10 cellular contexts compared by ENCODE assay signal in the genomic region with DNA sequence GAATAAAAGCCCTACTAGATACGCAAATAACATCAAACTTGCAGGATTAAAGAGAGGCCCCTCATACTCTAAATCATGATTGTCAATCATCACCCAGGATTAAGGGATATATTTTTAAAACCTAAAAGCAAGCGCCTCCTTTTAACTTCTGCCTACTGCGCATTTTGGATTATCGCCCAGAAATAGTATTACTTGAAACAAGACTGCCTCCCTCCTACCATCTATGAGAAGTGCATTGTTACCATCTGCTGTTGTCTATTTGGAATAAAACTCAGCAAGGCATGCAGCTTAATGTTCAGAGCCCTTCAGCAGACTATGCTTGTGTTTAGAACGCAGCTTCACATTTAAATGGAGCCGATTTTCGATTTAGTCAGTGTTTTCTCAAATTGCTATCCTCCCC.
A peak's percentile ranks its signal among the peaks of the same experiment; 100 is the strongest.
DNase-seq lines count a peak whose midpoint lies in the region; ATAC-seq and TF ChIP-seq lines count a peak whose summit lies in the region.
"Had no signal": no experiment of that assay in that cellular context is flagged by ENCODE, and none has a peak within 500 bp of the region (broad histone marks: within the 10 kb centered on the region; RNA-seq: fewer than 3 reads in every experiment).

No MANE protein-coding gene starts in this region.

- POLR2A ChIA-PET in CD4-positive, alpha-beta memory T cell (lab: Charles Lee; ENCODE audit: partially characterized antibody): no interaction called here

- H3K27ac ChIP-seq in CD4-positive, alpha-beta memory T cell (ENCODE audit: low read depth, low read length): no peak overlapping the region
- H3K27ac ChIP-seq: suprapubic skin had no signal

- H3K4me1 ChIP-seq in CD4-positive, alpha-beta memory T cell (ENCODE audit: insufficient read depth, low read length): no peaks in the 10 kb centered on the region
- H3K4me1 ChIP-seq: suprapubic skin had no signal

- ATAC-seq in SK-N-SH treated with all-trans-retinoic acid at 6 μM for 48 hours (peak; percentile 88), GM18520 (IDR thresholded peaks at IDR 0.05; ENCODE audit: unreplicated experiment) (no peak), GM21367 (IDR thresholded peaks at IDR 0.05; ENCODE audit: unreplicated experiment) (no peak), HG03097 (IDR thresholded peaks at IDR 0.05; ENCODE audit: low FRiP score, unreplicated experiment) (no peak)
- ATAC-seq: activated CD4-positive, CD25-positive, alpha-beta regulatory T cell treated with anti-CD3 and anti-CD28 coated beads, Interleukin-2, amount 50 U/mL, for 24 hours had no signal

- H3K4me3 ChIP-seq in CD4-positive, alpha-beta memory T cell (ENCODE audit: low read length in 2 of 2): no peak overlapping the region
- H3K4me3 ChIP-seq: suprapubic skin had no signal

- intact Hi-C loops in CD4-positive, alpha-beta memory T cell (cut with micrococcal nuclease): no loop called here

- peaks cover 0 to 3% (median 0%) of the 10 kb centered on the region in 8 donors for H3K9me3 Mint-ChIP-seq in CD4-positive, alpha-beta memory T cell

- CTCF ChIA-PET in CD4-positive, alpha-beta memory T cell (lab: Charles Lee; ENCODE audit: partially characterized antibody): no interaction called here

- no peaks in the 10 kb centered on the region for H3K36me3 Mint-ChIP-seq in CD4-positive, alpha-beta memory T cell

- peaks cover 16 to 30% of the 10 kb centered on the region in 2 donors for H3K27me3 Mint-ChIP-seq in CD4-positive, alpha-beta memory T cell

- DNase-seq in DMS79 (lab: John Stamatoyannopoulos, UW) (peak; percentile 96), NCI-H1417 treated with DMSO at 0.1 percent for 48 hours (lab: John Stamatoyannopoulos, UW) (peak; percentile 37), myocyte (ENCODE audit: low read depth) (peak; percentile 59)
- no peak for DNase-seq in CD4-positive, alpha-beta memory T cell

- no peaks in the 10 kb centered on the region for H3K9me3 ChIP-seq in CD4-positive, alpha-beta memory T cell (ENCODE audit: control insufficient read depth in 1 of 2, low read length in 2 of 2)
- H3K9me3 ChIP-seq: suprapubic skin had no signal

- H3K27me3 ChIP-seq in CD4-positive, alpha-beta memory T cell (ENCODE audit: insufficient read depth, low read length): no peaks in the 10 kb centered on the region
- H3K27me3 ChIP-seq: suprapubic skin had no signal

- H3K4me1 Mint-ChIP-seq in CD4-positive, alpha-beta memory T cell: no peaks in the 10 kb centered on the region

- H3K36me3 ChIP-seq in CD4-positive, alpha-beta memory T cell (ENCODE audit: insufficient read depth, low read length): no peaks in the 10 kb centered on the region
- H3K36me3 ChIP-seq: suprapubic skin had no signal

- no peak overlapping the region for H3K27ac Mint-ChIP-seq in CD4-positive, alpha-beta memory T cell

- no peak overlapping the region for H3K4me3 Mint-ChIP-seq in CD4-positive, alpha-beta memory T cell

TF ChIP-seq in SK-N-SH treated with all-trans-retinoic acid at 6 μM for 48 hours, 23 proteins besides CTCF, POLR2A, EP300 and RAD21:
- TF ChIP-seq, protein P1, sequence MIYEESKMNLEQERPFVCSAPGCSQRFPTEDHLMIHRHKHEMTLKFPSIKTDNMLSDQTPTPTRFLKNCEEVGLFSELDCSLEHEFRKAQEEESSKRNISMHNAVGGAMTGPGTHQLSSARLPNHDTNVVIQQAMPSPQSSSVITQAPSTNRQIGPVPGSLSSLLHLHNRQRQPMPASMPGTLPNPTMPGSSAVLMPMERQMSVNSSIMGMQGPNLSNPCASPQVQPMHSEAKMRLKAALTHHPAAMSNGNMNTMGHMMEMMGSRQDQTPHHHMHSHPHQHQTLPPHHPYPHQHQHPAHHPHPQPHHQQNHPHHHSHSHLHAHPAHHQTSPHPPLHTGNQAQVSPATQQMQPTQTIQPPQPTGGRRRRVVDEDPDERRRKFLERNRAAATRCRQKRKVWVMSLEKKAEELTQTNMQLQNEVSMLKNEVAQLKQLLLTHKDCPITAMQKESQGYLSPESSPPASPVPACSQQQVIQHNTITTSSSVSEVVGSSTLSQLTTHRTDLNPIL (CRISPR knock-in tag; IDR thresholded peaks at IDR 0.05; ENCODE audit: low read depth): no peak
- TF ChIP-seq ZNF70 (CRISPR knock-in tag; IDR thresholded peaks at IDR 0.05): no peak
- TF ChIP-seq, protein P2, sequence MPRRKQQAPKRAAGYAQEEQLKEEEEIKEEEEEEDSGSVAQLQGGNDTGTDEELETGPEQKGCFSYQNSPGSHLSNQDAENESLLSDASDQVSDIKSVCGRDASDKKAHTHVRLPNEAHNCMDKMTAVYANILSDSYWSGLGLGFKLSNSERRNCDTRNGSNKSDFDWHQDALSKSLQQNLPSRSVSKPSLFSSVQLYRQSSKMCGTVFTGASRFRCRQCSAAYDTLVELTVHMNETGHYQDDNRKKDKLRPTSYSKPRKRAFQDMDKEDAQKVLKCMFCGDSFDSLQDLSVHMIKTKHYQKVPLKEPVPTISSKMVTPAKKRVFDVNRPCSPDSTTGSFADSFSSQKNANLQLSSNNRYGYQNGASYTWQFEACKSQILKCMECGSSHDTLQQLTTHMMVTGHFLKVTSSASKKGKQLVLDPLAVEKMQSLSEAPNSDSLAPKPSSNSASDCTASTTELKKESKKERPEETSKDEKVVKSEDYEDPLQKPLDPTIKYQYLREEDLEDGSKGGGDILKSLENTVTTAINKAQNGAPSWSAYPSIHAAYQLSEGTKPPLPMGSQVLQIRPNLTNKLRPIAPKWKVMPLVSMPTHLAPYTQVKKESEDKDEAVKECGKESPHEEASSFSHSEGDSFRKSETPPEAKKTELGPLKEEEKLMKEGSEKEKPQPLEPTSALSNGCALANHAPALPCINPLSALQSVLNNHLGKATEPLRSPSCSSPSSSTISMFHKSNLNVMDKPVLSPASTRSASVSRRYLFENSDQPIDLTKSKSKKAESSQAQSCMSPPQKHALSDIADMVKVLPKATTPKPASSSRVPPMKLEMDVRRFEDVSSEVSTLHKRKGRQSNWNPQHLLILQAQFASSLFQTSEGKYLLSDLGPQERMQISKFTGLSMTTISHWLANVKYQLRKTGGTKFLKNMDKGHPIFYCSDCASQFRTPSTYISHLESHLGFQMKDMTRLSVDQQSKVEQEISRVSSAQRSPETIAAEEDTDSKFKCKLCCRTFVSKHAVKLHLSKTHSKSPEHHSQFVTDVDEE (CRISPR knock-in tag; IDR thresholded peaks at IDR 0.05): no peak
- no peak for TF ChIP-seq OSR1 (CRISPR knock-in tag; IDR thresholded peaks at IDR 0.05)
- no peak for TF ChIP-seq ZFP30 (CRISPR knock-in tag; IDR thresholded peaks at IDR 0.05)
- TF ChIP-seq BACH2 (CRISPR knock-in tag; IDR thresholded peaks at IDR 0.05; ENCODE audit: borderline replicate concordance): no peak
- TF ChIP-seq, protein P3, sequence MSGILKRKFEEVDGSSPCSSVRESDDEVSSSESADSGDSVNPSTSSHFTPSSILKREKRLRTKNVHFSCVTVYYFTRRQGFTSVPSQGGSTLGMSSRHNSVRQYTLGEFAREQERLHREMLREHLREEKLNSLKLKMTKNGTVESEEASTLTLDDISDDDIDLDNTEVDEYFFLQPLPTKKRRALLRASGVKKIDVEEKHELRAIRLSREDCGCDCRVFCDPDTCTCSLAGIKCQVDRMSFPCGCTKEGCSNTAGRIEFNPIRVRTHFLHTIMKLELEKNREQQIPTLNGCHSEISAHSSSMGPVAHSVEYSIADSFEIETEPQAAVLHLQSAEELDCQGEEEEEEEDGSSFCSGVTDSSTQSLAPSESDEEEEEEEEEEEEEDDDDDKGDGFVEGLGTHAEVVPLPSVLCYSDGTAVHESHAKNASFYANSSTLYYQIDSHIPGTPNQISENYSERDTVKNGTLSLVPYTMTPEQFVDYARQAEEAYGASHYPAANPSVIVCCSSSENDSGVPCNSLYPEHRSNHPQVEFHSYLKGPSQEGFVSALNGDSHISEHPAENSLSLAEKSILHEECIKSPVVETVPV (CRISPR knock-in tag; IDR thresholded peaks at IDR 0.05): no peak
- TF ChIP-seq, protein P4, sequence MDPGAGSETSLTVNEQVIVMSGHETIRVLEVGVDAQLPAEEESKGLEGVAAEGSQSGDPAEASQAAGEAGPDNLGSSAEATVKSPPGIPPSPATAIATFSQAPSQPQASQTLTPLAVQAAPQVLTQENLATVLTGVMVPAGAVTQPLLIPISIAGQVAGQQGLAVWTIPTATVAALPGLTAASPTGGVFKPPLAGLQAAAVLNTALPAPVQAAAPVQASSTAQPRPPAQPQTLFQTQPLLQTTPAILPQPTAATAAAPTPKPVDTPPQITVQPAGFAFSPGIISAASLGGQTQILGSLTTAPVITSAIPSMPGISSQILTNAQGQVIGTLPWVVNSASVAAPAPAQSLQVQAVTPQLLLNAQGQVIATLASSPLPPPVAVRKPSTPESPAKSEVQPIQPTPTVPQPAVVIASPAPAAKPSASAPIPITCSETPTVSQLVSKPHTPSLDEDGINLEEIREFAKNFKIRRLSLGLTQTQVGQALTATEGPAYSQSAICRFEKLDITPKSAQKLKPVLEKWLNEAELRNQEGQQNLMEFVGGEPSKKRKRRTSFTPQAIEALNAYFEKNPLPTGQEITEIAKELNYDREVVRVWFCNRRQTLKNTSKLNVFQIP (CRISPR knock-in tag; IDR thresholded peaks at IDR 0.05; ENCODE audit: borderline replicate concordance, low read depth): no peak
- no peak for TF ChIP-seq ESRRG (CRISPR knock-in tag; IDR thresholded peaks at IDR 0.05)
- no peak for TF ChIP-seq TOX (CRISPR knock-in tag; IDR thresholded peaks at IDR 0.05; ENCODE audit: borderline replicate concordance)
- TF ChIP-seq SNAI2 (CRISPR knock-in tag; IDR thresholded peaks at IDR 0.05): no peak
- no peak for TF ChIP-seq CSDC2 (CRISPR knock-in tag; IDR thresholded peaks at IDR 0.05)
- TF ChIP-seq ZNF8 (CRISPR knock-in tag; IDR thresholded peaks at IDR 0.05): no peak
- TF ChIP-seq ARNTL (CRISPR knock-in tag; IDR thresholded peaks at IDR 0.05; ENCODE audit: borderline replicate concordance, low read depth): no peak
- no peak for TF ChIP-seq ZFP3 (CRISPR knock-in tag; IDR thresholded peaks at IDR 0.05)
TF ChIP-seq in SK-N-SH treated with all-trans-retinoic acid at 6 μM for 48 hours: peak in this region for 0.

Comparison
In these comparisons a context has a peak if more than half of its experiments do, and no peak if none do; other contexts are left out.
1. DNase-seq: peak in DMS79 (single experiment), NCI-H1417 treated with DMSO at 0.1 percent for 48 hours (single experiment) and myocyte (single experiment); none in CD4-positive, alpha-beta memory T cell (0 of 5).